ENCODE assay signal across 25 cellular contexts in the genomic region with DNA sequence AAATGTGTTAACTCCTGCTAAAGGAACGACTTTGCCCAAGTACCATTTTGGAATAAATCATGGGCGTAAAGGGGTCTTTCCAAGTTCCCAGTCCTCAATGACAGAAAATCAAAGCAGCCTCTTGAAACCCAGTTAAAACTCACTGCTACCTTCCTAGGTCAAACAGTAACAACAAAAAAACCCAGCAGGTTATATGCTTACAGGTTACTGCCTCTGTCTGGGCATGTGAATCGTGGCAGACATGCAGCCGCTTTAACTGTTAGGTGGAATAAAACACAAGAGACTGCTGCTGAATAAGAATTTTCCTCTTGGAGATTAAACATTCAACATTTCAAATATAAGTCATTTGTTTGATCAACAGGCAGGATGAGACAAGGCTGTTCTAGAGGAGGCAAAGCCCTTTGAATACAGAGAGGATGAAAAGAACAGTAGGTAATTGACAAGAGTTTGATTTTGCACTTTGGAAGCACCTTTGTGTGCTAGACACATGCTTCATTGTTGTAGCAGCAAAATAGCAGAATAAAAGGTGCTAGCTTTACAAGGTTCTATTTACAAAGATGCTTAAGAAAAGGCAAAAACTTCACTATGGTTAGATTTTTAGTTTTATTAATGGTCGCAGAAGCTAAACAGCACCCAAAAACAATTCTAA.
DNase-seq lines count a peak whose midpoint lies in the region; ATAC-seq, FAIRE-seq and TF ChIP-seq lines count a peak whose summit lies in the region.
"Had no signal": no experiment of that assay in that cellular context is flagged by ENCODE, and none has a peak within 500 bp of the region (broad histone marks: within the 10 kb centered on the region; RNA-seq: fewer than 3 reads in every experiment).

No MANE protein-coding gene starts in this region.

- peak; percentile 58 for DNase-seq in HepG2 (ENCODE audit: low spot score)
- no peak for DNase-seq in right lobe of liver
- DNase-seq in NCI-H146 treated with DMSO at 0.1 percent for 48 hours (lab: John Stamatoyannopoulos, UW; ENCODE audit: unreplicated experiment): peak; percentile 36
- DNase-seq in endodermal cell: no peak
- DNase-seq in dedifferentiated amniotic fluid mesenchymal stem cell (ENCODE audit: extremely low spot score): no peak
- no peak for DNase-seq in NCI-H187 treated with DMSO at 0.1 percent for 48 hours (lab: John Stamatoyannopoulos, UW)
- no peak for DNase-seq in NCI-H2171 (lab: John Stamatoyannopoulos, UW)
- DNase-seq: C1 segment of cervical spinal cord; Caco-2; CD4-positive, alpha-beta memory T cell; DMS79 treated with DMSO at 0.1 percent for 48 hours; GF-D8; HCEC 1CT; KBM-7; MV-4-11; NCI-H1105; NCI-H1436 treated with DMSO at 0.1 percent for 48 hours; NCI-H524; Right ventricle myocardium superior; RPMI8226; T-cell had no signal

- H3K36me3 ChIP-seq in HepG2 (replicated peaks in 1 of 2; ENCODE audit: control insufficient read depth in 1 of 2, insufficient read depth in 2 of 2, low read length in 2 of 2): no peaks in the 10 kb centered on the region
- no peaks in the 10 kb centered on the region for H3K36me3 ChIP-seq in right lobe of liver
- H3K36me3 ChIP-seq in endodermal cell (ENCODE audit: control insufficient read depth, insufficient read depth, low read length): no peaks in the 10 kb centered on the region
- H3K36me3 ChIP-seq: SJSA1 had no signal

- CTCF ChIA-PET in HepG2 (lab: Yijun Ruan, JAX; ENCODE audit: low intra/inter-chr PET ratio, low total read pairs): no interaction called here

- ATAC-seq in HepG2 (peak; percentile 86), right lobe of liver (no peak)
- ATAC-seq: T-cell had no signal

- no peak overlapping the region for H3K27ac Mint-ChIP-seq in endodermal cell
- H3K27ac Mint-ChIP-seq: CD4-positive, alpha-beta memory T cell; T-cell had no signal

- peaks cover 37% of the 10 kb centered on the region for H3K4me1 Mint-ChIP-seq in endodermal cell
- H3K4me1 Mint-ChIP-seq: CD4-positive, alpha-beta memory T cell; T-cell had no signal

- POLR2A ChIA-PET in HepG2 (lab: Yijun Ruan, JAX): no interaction called here

- no peak overlapping the region for H2AFZ ChIP-seq in HepG2 (ENCODE audit: low read length)

- H3K4me3 Mint-ChIP-seq in endodermal cell: no peak overlapping the region
- H3K4me3 Mint-ChIP-seq: CD4-positive, alpha-beta memory T cell; T-cell had no signal

- 0 out of 2 replicates have a peak overlapping the region, but pooled peaks have one; percentile 26 for H3K4me2 ChIP-seq in HepG2 (ENCODE audit: low read depth, low read length)

- in situ Hi-C loops in HepG2 (cut with HindIII; ENCODE audit: extremely low pct_ligation_motif_present, low pct_unique_long_range_greater_than_20kb): no loop called here

- peaks cover 2% of the 10 kb centered on the region for H3K36me3 Mint-ChIP-seq in endodermal cell (ENCODE audit: low read depth)

- H3K27ac ChIP-seq in HepG2 (ENCODE audit: extremely low read length, insufficient read depth, low read length) (no peak overlapping the region), right lobe of liver (no peak overlapping the region), endodermal cell (ENCODE audit: low read depth, low read length) (peak overlapping the region; percentile 42)
- H3K27ac ChIP-seq: HL-60, SJSA1 had no signal

- H4K20me1 ChIP-seq in HepG2 (ENCODE audit: insufficient read depth, low read length): no peaks in the 10 kb centered on the region

- H3K27me3 ChIP-seq in HepG2 (ENCODE audit: control insufficient read depth in 1 of 2, insufficient read depth in 2 of 2, low read length in 2 of 2): no peaks in the 10 kb centered on the region
- H3K27me3 ChIP-seq in right lobe of liver: no peaks in the 10 kb centered on the region
- H3K27me3 ChIP-seq in endodermal cell (ENCODE audit: control insufficient read depth, insufficient read depth, low read length, poor library complexity, severe bottlenecking): no peaks in the 10 kb centered on the region
- H3K27me3 ChIP-seq: SJSA1 had no signal

- TF ChIP-seq EP300 in HepG2 (IDR thresholded peaks at IDR 0.05; ENCODE audit: low read depth in 2 of 2, low read length in 2 of 2): no peak
- TF ChIP-seq EP300 in HepG2 (CRISPR knock-in tag; IDR thresholded peaks at IDR 0.05; ENCODE audit: borderline replicate concordance): no peak

- intact Hi-C loops in HepG2 (cut with micrococcal nuclease; ENCODE audit: unreplicated experiment): no loop called here
- intact Hi-C loops in right lobe of liver (cut with DNase I): no loop called here

- no peak overlapping the region for H3K9ac ChIP-seq in HepG2 (ENCODE audit: insufficient read depth, low read depth, low read length)
- no peak overlapping the region for H3K9ac ChIP-seq in endodermal cell (ENCODE audit: extremely low read depth, low read length, poor library complexity, severe bottlenecking)

- H3K27me3 Mint-ChIP-seq in endodermal cell (ENCODE audit: insufficient read depth): no peaks in the 10 kb centered on the region
- H3K27me3 Mint-ChIP-seq: CD4-positive, alpha-beta memory T cell; T-cell had no signal

- no peak for FAIRE-seq in HepG2 (lab: Jason Lieb, UNC)
- FAIRE-seq: GM12891, H1 had no signal

- BruUV-seq in HepG2 (replicated peaks; lab: Mats Ljungman, UMichigan): no TSS peak

- H3K9me3 ChIP-seq in HepG2 (ENCODE audit: low read length): no peaks in the 10 kb centered on the region
- H3K9me3 ChIP-seq in right lobe of liver: no peaks in the 10 kb centered on the region
- peaks cover 3% of the 10 kb centered on the region for H3K9me3 ChIP-seq in endodermal cell (ENCODE audit: control insufficient read depth, low read length)
- H3K9me3 ChIP-seq: Caco-2 had no signal

- no peak overlapping the region for H3K4me3 ChIP-seq in HepG2 (replicated peaks in 1 of 3; ENCODE audit: insufficient read depth in 1 of 3, low read depth in 2 of 3, low read length in 3 of 3)
- H3K4me3 ChIP-seq in right lobe of liver: no peak overlapping the region
- H3K4me3 ChIP-seq in endodermal cell (ENCODE audit: low read length): no peak overlapping the region
- H3K4me3 ChIP-seq: SJSA1 had no signal

- WGBS in HepG2 (ENCODE audit: low lambda C conversion rate): 68% methylated on average over 5 of the region's 5 CpGs
- 88% methylated on average over 5 of the region's 5 CpGs for WGBS in right lobe of liver (ENCODE audit: insufficient coverage, low coverage, low lambda C conversion rate, missing lambda C conversion rate)
- 71 to 87% methylated on average over 1 to 5 of the region's 5 CpGs for WGBS in endodermal cell (ENCODE audit: insufficient coverage in 1 of 2, insufficient read length in 1 of 2), 2 experiments

- H3K79me2 ChIP-seq in HepG2 (ENCODE audit: insufficient read depth, low read length): no peaks in the 10 kb centered on the region

- no peak for TF ChIP-seq RAD21 in HepG2 (CRISPR knock-in tag; IDR thresholded peaks at IDR 0.05)

- TF ChIP-seq POLR2A in HepG2 (IDR thresholded peaks at IDR 0.05; ENCODE audit: insufficient read depth in 1 of 2, low read depth in 2 of 2, low read length in 2 of 2) (no peak), right lobe of liver (IDR thresholded peaks at IDR 0.05) (no peak)

- TF ChIP-seq CTCF in HepG2 (CRISPR knock-in tag; IDR thresholded peaks at IDR 0.05): no peak
- no peak for TF ChIP-seq CTCF in right lobe of liver (IDR thresholded peaks at IDR 0.05)
- TF ChIP-seq CTCF in endodermal cell (conservative IDR thresholded peaks at IDR 0.05): no peak

- peaks cover 3% of the 10 kb centered on the region for H3K9me3 Mint-ChIP-seq in endodermal cell

- H3K4me1 ChIP-seq in HepG2 (ENCODE audit: insufficient read depth, low read length): peaks cover 16% of the 10 kb centered on the region
- peaks cover 0 to under 1% (median 0%) of the 10 kb centered on the region in 4 donors for H3K4me1 ChIP-seq in right lobe of liver
- peaks cover 3% of the 10 kb centered on the region for H3K4me1 ChIP-seq in endodermal cell (ENCODE audit: control insufficient read depth, insufficient read depth, low read length)
- H3K4me1 ChIP-seq: Caco-2 had no signal

TF ChIP-seq in HepG2, 621 proteins besides CTCF, POLR2A, EP300 and RAD21 (continues in another document):
- TF ChIP-seq SOX5 (CRISPR knock-in tag; IDR thresholded peaks at IDR 0.05; ENCODE audit: borderline replicate concordance) (peak; percentile 84; the same call in 1 of the 2 replicates), TCF7 (IDR thresholded peaks at IDR 0.05; ENCODE audit: low read depth) (peak; percentile 27; the same call in 1 of the 2 replicates), SOX6 (IDR thresholded peaks at IDR 0.05) (no peak), SOX6 (CRISPR knock-in tag; IDR thresholded peaks at IDR 0.05) (peak; percentile 50; the same call in 1 of the 2 replicates), PHF8 (CRISPR knock-in tag; IDR thresholded peaks at IDR 0.05) (no peak), SOX13 (IDR thresholded peaks at IDR 0.05) (no peak; the same call in 1 of the 2 replicates), SOX13 (CRISPR knock-in tag; conservative IDR thresholded peaks at IDR 0.05 in 1 of 2, IDR thresholded peaks at IDR 0.05 in 1 of 2) (peak in 1 of 2 experiments; percentile 88; a peak in 2 of 4 replicates), ZNF552 (CRISPR knock-in tag; IDR thresholded peaks at IDR 0.05; ENCODE audit: borderline replicate concordance) (no peak), HNRNPLL (IDR thresholded peaks at IDR 0.05; ENCODE audit: low read depth, low read length, poor library complexity, severe bottlenecking) (no peak), ZNF12 (CRISPR knock-in tag; IDR thresholded peaks at IDR 0.05) (peak; percentile 66; the same call in 1 of the 2 replicates), TBX3 (IDR thresholded peaks at IDR 0.05; ENCODE audit: borderline replicate concordance) (0 out of 2 replicates have a peak, but pooled peaks have one; percentile 15)

Comparison
In these comparisons a context has a peak if more than half of its experiments do, and no peak if none do; other contexts are left out.
1. DNase-seq: peak in HepG2 (single experiment) and NCI-H146 treated with DMSO at 0.1 percent for 48 hours (single experiment); none in right lobe of liver (0 of 3), endodermal cell (single experiment), dedifferentiated amniotic fluid mesenchymal stem cell (single experiment), NCI-H187 treated with DMSO at 0.1 percent for 48 hours (single experiment) and NCI-H2171 (single experiment).